2 cellular contexts compared by ENCODE assay signal in genomic region chr9:88745281-88746001, GRCh38.
TF ChIP-seq lines count a peak whose summit lies in the region.

No MANE protein-coding gene starts in this region.

TF ChIP-seq in liver, 16 proteins besides CTCF, POLR2A, EP300 and RAD21:
- no peak for TF ChIP-seq FOXA2 (IDR thresholded peaks at IDR 0.05)
- no peak for TF ChIP-seq REST (IDR thresholded peaks at IDR 0.05)
- TF ChIP-seq NR2F2 (IDR thresholded peaks at IDR 0.05) = peak; percentile 48
- TF ChIP-seq RXRA (IDR thresholded peaks at IDR 0.05) = no peak
- TF ChIP-seq MAX (IDR thresholded peaks at IDR 0.05) = no peak

TF ChIP-seq in H1, 55 proteins besides CTCF, POLR2A, EP300 and RAD21:
- TF ChIP-seq ATF3 (IDR thresholded peaks at IDR 0.05; ENCODE audit: insufficient read depth, low read depth, low read length) = no peak
- no peak for TF ChIP-seq NANOG (IDR thresholded peaks at IDR 0.05; ENCODE audit: insufficient read depth, low read depth, low read length, poor library complexity, severe bottlenecking)
- no peak for TF ChIP-seq RBBP5 (IDR thresholded peaks at IDR 0.05; ENCODE audit: borderline replicate concordance, low read depth, low read length)
- no peak for TF ChIP-seq TCF12 (IDR thresholded peaks at IDR 0.05; ENCODE audit: low read depth, low read length)
- no peak for TF ChIP-seq RNF2 (IDR thresholded peaks at IDR 0.05; ENCODE audit: borderline replicate concordance, low read depth, low read length, missing control alignments, poor library complexity, severe bottlenecking)
- no peak for TF ChIP-seq SP1 (IDR thresholded peaks at IDR 0.05; ENCODE audit: low read depth, low read length)
- TF ChIP-seq BCL11A (IDR thresholded peaks at IDR 0.05; ENCODE audit: low read depth in 2 of 2, low read length in 2 of 2) = no peak
- TF ChIP-seq CEBPB (IDR thresholded peaks at IDR 0.05; ENCODE audit: low read depth, low read length) = no peak
